37 cellular contexts compared by ENCODE assay signal in the genomic region with DNA sequence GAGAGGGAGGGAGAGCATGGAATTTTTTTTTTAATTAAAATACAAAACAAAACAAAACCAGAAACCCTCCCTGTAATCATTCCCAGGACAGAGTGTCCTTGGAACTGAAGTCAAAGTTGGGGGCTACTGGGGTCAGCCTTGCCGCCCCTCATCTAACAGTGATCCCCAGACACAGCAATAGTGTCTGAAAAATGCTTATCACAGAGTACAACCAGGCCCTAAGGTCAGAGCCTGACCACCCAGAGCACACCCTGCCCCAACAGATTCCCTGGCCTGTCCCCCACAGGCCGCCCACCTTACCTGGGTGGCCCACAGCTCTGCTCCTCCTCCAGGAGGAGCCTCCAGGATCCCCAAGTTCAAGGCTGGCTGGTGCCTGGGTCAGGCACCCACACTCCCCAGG.
A peak's percentile ranks its signal among the peaks of the same experiment; 100 is the strongest.
DNase-seq lines count a peak whose midpoint lies in the region; ATAC-seq, FAIRE-seq and TF ChIP-seq lines count a peak whose summit lies in the region.
"Had no signal": no experiment of that assay in that cellular context is flagged by ENCODE, and none has a peak within 500 bp of the region (broad histone marks: within the 10 kb centered on the region; RNA-seq: fewer than 3 reads in every experiment).

No MANE protein-coding gene starts in this region.

- no peaks in the 10 kb centered on the region for H3K36me3 ChIP-seq in A673 (ENCODE audit: insufficient read depth, low read length, poor library complexity, severe bottlenecking)
- H3K36me3 ChIP-seq in CD8-positive, alpha-beta memory T cell (ENCODE audit: insufficient read depth, low read length): no peaks in the 10 kb centered on the region
- H3K36me3 ChIP-seq in SK-N-MC (ENCODE audit: insufficient read depth, low read length): no peaks in the 10 kb centered on the region
- no peaks in the 10 kb centered on the region for H3K36me3 ChIP-seq in K562 (ENCODE audit: control insufficient read depth, insufficient read depth, low read length)
- H3K36me3 ChIP-seq: BE2C; BLaER1; BLaER1 treated with 17β-estradiol and CSF1 and Interleukin-3, amounts not matched to agents 10 nM and 100 nM had no signal

- CTCF ChIA-PET in A673 (lab: Charles Lee): interaction anchor here (0.6 kb wide), 1 partner anchor 96 kb away, joined by 3 read pairs; no protein-coding TSS in a partner anchor
- CTCF ChIA-PET in CD8-positive, alpha-beta memory T cell (lab: Charles Lee): no interaction called here
- CTCF ChIA-PET in K562 (lab: Yijun Ruan, JAX; ENCODE audit: low intra/inter-chr PET ratio): no interaction called here

- H3K27me3 ChIP-seq in A673 (replicated peaks; ENCODE audit: insufficient read depth, low read depth, low read length, poor library complexity) (no peaks in the 10 kb centered on the region), K562 (ENCODE audit: control insufficient read depth in 2 of 2, insufficient read depth in 2 of 2, low read length in 2 of 2) (no peaks in the 10 kb centered on the region)
- H3K27me3 ChIP-seq in CD8-positive, alpha-beta memory T cell (ENCODE audit: insufficient read depth, low read length, poor library complexity, severe bottlenecking): no peaks in the 10 kb centered on the region
- H3K27me3 ChIP-seq: BE2C had no signal

- H3K9me1 ChIP-seq in K562 (ENCODE audit: control insufficient read depth, insufficient read depth, low read length): no peaks in the 10 kb centered on the region

- BruUV-seq in A673 (replicated peaks; lab: Mats Ljungman, UMichigan) (no TSS peak), K562 (replicated peaks; lab: Mats Ljungman, UMichigan) (no TSS peak)

- no peak overlapping the region for H3K27ac Mint-ChIP-seq in CD8-positive, alpha-beta memory T cell
- H3K27ac Mint-ChIP-seq: B cell; CD14-positive monocyte; CD4-positive, alpha-beta memory T cell; CD4-positive, alpha-beta T cell; CD4-positive, CD25-positive, alpha-beta regulatory T cell; CD8-positive, alpha-beta T cell had no signal

- H3K9me3 ChIP-seq in A673 (ENCODE audit: low read depth, low read length, poor library complexity, severe bottlenecking) (no peaks in the 10 kb centered on the region), SK-N-MC (ENCODE audit: low read depth, low read length) (no peaks in the 10 kb centered on the region), K562 (replicated peaks; ENCODE audit: control insufficient read depth, insufficient read depth, low read depth, low read length) (no peaks in the 10 kb centered on the region)
- H3K9me3 ChIP-seq in CD8-positive, alpha-beta memory T cell (ENCODE audit: low read length): no peaks in the 10 kb centered on the region
- H3K9me3 ChIP-seq: A549; BE2C; BLaER1; BLaER1 treated with 17β-estradiol and CSF1 and Interleukin-3, amounts not matched to agents 10 nM and 100 nM; Caco-2 had no signal

- no peak overlapping the region for H3K4me3 ChIP-seq in A673 (ENCODE audit: low read depth, low read length, poor library complexity, severe bottlenecking)
- no peak overlapping the region for H3K4me3 ChIP-seq in CD8-positive, alpha-beta memory T cell (ENCODE audit: low read length)
- H3K4me3 ChIP-seq in SK-N-MC: no peak overlapping the region
- H3K4me3 ChIP-seq in K562: no peak overlapping the region
- H3K4me3 ChIP-seq: A549; BLaER1; BLaER1 treated with 17β-estradiol and CSF1 and Interleukin-3, amounts not matched to agents 10 nM and 100 nM had no signal

- H3K9ac ChIP-seq in SK-N-MC (ENCODE audit: insufficient read length) (no peak overlapping the region), K562 (ENCODE audit: insufficient read depth in 1 of 2, low read depth in 2 of 2, low read length in 2 of 2) (peak overlapping the region; percentile 14 to 80; a peak in 3 of 4 replicates)
- H3K9ac ChIP-seq: BLaER1; BLaER1 treated with 17β-estradiol and CSF1 and Interleukin-3, amounts not matched to agents 10 nM and 100 nM had no signal

- no peaks in the 10 kb centered on the region for H3K79me2 ChIP-seq in K562 (ENCODE audit: control insufficient read depth, insufficient read depth, low read length)

- no peaks in the 10 kb centered on the region for H4K20me1 ChIP-seq in K562 (replicated peaks; ENCODE audit: control insufficient read depth, insufficient read depth, low read length)

- no peaks in the 10 kb centered on the region for H3K9me3 Mint-ChIP-seq in CD8-positive, alpha-beta memory T cell
- H3K9me3 Mint-ChIP-seq: CD14-positive monocyte; CD4-positive, alpha-beta memory T cell; CD4-positive, alpha-beta T cell; CD8-positive, alpha-beta T cell had no signal

- H3K27ac ChIP-seq in A673 (ENCODE audit: low read depth, low read length, poor library complexity, severe bottlenecking): peak overlapping the region; percentile 99
- H3K27ac ChIP-seq in CD8-positive, alpha-beta memory T cell (ENCODE audit: low read depth, low read length): peak overlapping the region; percentile 38
- 0 out of 2 replicates have a peak overlapping the region, but pooled peaks have one; percentile 23 for H3K27ac ChIP-seq in SK-N-MC
- no peak overlapping the region; the same call in 1 of the 3 replicates for H3K27ac ChIP-seq in K562 (ENCODE audit: extremely low read depth, low read depth, low read length)
- H3K27ac ChIP-seq: 22Rv1; A549; BLaER1; BLaER1 treated with 17β-estradiol and CSF1 and Interleukin-3, amounts not matched to agents 10 nM and 100 nM; C4-2B had no signal

- H2AFZ ChIP-seq in K562 (ENCODE audit: low read depth, low read length): peak overlapping the region; percentile 35; the same call in 1 of the 2 replicates

- TF ChIP-seq CTCF in A673 (conservative IDR thresholded peaks at IDR 0.05; ENCODE audit: low read depth, low read length) (no peak), K562 (IDR thresholded peaks at IDR 0.05 in 2 of 3, conservative IDR thresholded peaks at IDR 0.05 in 1 of 3; ENCODE audit: insufficient read depth in 2 of 3, low read depth in 1 of 3, low read length in 3 of 3) (no peak)

- no peak for DNase-seq in A673 (ENCODE audit: low spot score)
- no peak for DNase-seq in CD8-positive, alpha-beta memory T cell
- DNase-seq in SK-N-MC (ENCODE audit: low read depth, low spot score): no peak
- peak in 2 of 4 experiments; percentile 32 to 41 for DNase-seq in K562 (ENCODE audit: extremely low read depth in 1 of 4, low spot score in 3 of 4)
- no peak for DNase-seq in COLO668 (lab: John Stamatoyannopoulos, UW; ENCODE audit: unreplicated experiment)
- no peak for DNase-seq in globus pallidus (ENCODE audit: low spot score)
- no peak for DNase-seq in NCI-H524 treated with DMSO at 0.1 percent for 48 hours (lab: John Stamatoyannopoulos, UW)
- DNase-seq: 8988T; ACHN; AML-193; BE2C; C1 segment of cervical spinal cord; Caco-2; Calu3; CD4-positive, alpha-beta memory T cell; CD4-positive, alpha-beta T cell; CD4-positive, CD25-positive, alpha-beta regulatory T cell; CD8-positive, alpha-beta T cell; COR-L47; DMS 273 treated with DMSO at 0.1 percent for 48 hours; DMS153; DMS53; DMS79; DMS79 treated with DMSO at 0.1 percent for 48 hours; DND-41; EL had no signal

- no peak for FAIRE-seq in K562 (lab: Jason Lieb, UNC)
- FAIRE-seq: A204.1, A549, D721Med, G401.6 had no signal

- no peaks in the 10 kb centered on the region for H3K4me1 Mint-ChIP-seq in CD8-positive, alpha-beta memory T cell
- H3K4me1 Mint-ChIP-seq: B cell; CD4-positive, alpha-beta memory T cell; CD4-positive, CD25-positive, alpha-beta regulatory T cell had no signal

- POLR2A ChIA-PET in A673 (lab: Charles Lee; ENCODE audit: low non-redundant PET): no interaction called here
- POLR2A ChIA-PET in CD8-positive, alpha-beta memory T cell (lab: Charles Lee): no interaction called here
- POLR2A ChIA-PET in K562 (lab: Yijun Ruan, JAX): interaction anchor here (1.8 kb wide), 1 partner anchor 8 kb away, joined by 5 read pairs; no protein-coding TSS in a partner anchor

- in situ Hi-C loops in K562 (cut with MboI): no loop called here

- no peak for TF ChIP-seq POLR2A in K562 (conservative IDR thresholded peaks at IDR 0.05)

- 17% methylated on average over 1 of the region's 2 CpGs for WGBS in K562 (ENCODE audit: insufficient coverage, low coverage, missing lambda C conversion rate)

- H3K27me3 Mint-ChIP-seq in CD8-positive, alpha-beta memory T cell: peaks cover 10 to 41% of the 10 kb centered on the region in 2 donors

- H3K36me3 Mint-ChIP-seq in CD8-positive, alpha-beta memory T cell: no peaks in the 10 kb centered on the region
- H3K36me3 Mint-ChIP-seq: CD14-positive monocyte; CD4-positive, alpha-beta memory T cell; CD4-positive, CD25-positive, alpha-beta regulatory T cell; CD8-positive, alpha-beta T cell had no signal

- no peak overlapping the region for H3K4me3 Mint-ChIP-seq in CD8-positive, alpha-beta memory T cell
- H3K4me3 Mint-ChIP-seq: B cell; CD14-positive monocyte; CD4-positive, alpha-beta memory T cell; CD4-positive, alpha-beta T cell; CD4-positive, CD25-positive, alpha-beta regulatory T cell; CD8-positive, alpha-beta T cell had no signal

- no peak for TF ChIP-seq EP300 in K562 (IDR thresholded peaks at IDR 0.05; ENCODE audit: low read length)

- peaks cover 57% of the 10 kb centered on the region for H3K4me1 ChIP-seq in A673 (ENCODE audit: insufficient read depth, low read length, poor library complexity, severe bottlenecking)
- H3K4me1 ChIP-seq in CD8-positive, alpha-beta memory T cell (ENCODE audit: insufficient read depth, low read length): no peaks in the 10 kb centered on the region
- H3K4me1 ChIP-seq in K562 (replicated peaks in 1 of 2; ENCODE audit: control insufficient read depth in 2 of 2, insufficient read depth in 2 of 2, low read length in 2 of 2): peaks cover 55 to 85% of the 10 kb centered on the region in 2 experiments; a peak in 4 of 5 replicates
- H3K4me1 ChIP-seq: A549, Caco-2 had no signal

- intact Hi-C loops in A673 (cut with micrococcal nuclease; ENCODE audit: unreplicated experiment) (no loop called here), K562 (cut with micrococcal nuclease) (no loop called here)

- peak overlapping the region; percentile 62; the same call in 1 of the 2 replicates for H3K4me2 ChIP-seq in K562 (ENCODE audit: insufficient read depth, low read length)
- H3K4me2 ChIP-seq: A549; BLaER1; BLaER1 treated with 17β-estradiol and CSF1 and Interleukin-3, amounts not matched to agents 10 nM and 100 nM had no signal

- ATAC-seq in K562 (peak; percentile 4; the same call in 1 of the 3 replicates), GM19395 (IDR thresholded peaks at IDR 0.05; ENCODE audit: unreplicated experiment) (no peak)
- ATAC-seq: A549; CD8-positive, alpha-beta T cell had no signal

- no peak for TF ChIP-seq RAD21 in K562 (CRISPR knock-in tag; conservative IDR thresholded peaks at IDR 0.05 in 1 of 2, IDR thresholded peaks at IDR 0.05 in 1 of 2)

TF ChIP-seq in K562, 482 proteins besides CTCF, POLR2A, EP300 and RAD21:
- TF ChIP-seq CBFA2T3 (IDR thresholded peaks at IDR 0.05) (peak; percentile 75), TAL1 (IDR thresholded peaks at IDR 0.05) (peak; percentile 31; the same call in 1 of the 2 replicates), NCOR1 (IDR thresholded peaks at IDR 0.05) (peak; percentile 18; the same call in 1 of the 2 replicates), CBX5 (IDR thresholded peaks at IDR 0.05; ENCODE audit: borderline replicate concordance, low read depth) (no peak), HDAC8 (tag; IDR thresholded peaks at IDR 0.05) (no peak), NR2C2 (CRISPR knock-in tag; IDR thresholded peaks at IDR 0.05) (no peak), NR2C2 (tag; IDR thresholded peaks at IDR 0.05) (0 out of 2 replicates have a peak, but pooled peaks have one; percentile 33), CBFA2T2 (conservative IDR thresholded peaks at IDR 0.05) (peak; percentile 56), TCF3 (CRISPR knock-in tag; IDR thresholded peaks at IDR 0.05) (peak; percentile 49)
